Comparison of ENCODE assay signal across 15 cellular contexts in genomic region chr2:46718797-46719196, GRCh38.
"Had no signal": no experiment of that assay in that cellular context is flagged by ENCODE, and none has a peak within 500 bp of the region (broad histone marks: within the 10 kb centered on the region; RNA-seq: fewer than 3 reads in every experiment).

No MANE protein-coding gene starts in this region.

- H3K4me1 ChIP-seq: testis had no signal

- H3K27ac ChIP-seq: ascending aorta, cardiac muscle cell, dorsolateral prefrontal cortex, testis had no signal

- ATAC-seq: activated T-helper 17 cell treated with anti-CD3 and anti-CD28 coated beads, Interleukin-2, amount 50 U/mL, for 72 hours; sciatic nerve had no signal

- DNase-seq: activated CD4-positive, CD25-positive, alpha-beta regulatory T cell treated with anti-CD3 and anti-CD28 coated beads, Interleukin-2, amount 50 U/mL, for 72 hours; activated naive CD4-positive, alpha-beta T cell treated with Interleukin-2 at 50 U/mL for 16 hours; dorsolateral prefrontal cortex; endodermal cell; glutamatergic neuron; stimulated activated CD4-positive, alpha-beta T cell treated with anti-CD3 and anti-CD28 coated beads, Interleukin-2, amount 100 ng/mL, for 24 hours; stomach; T-cell; T-helper 9 cell; testis; upper lobe of left lung had no signal

- H3K9me3 ChIP-seq: testis had no signal

- H3K27me3 ChIP-seq: ascending aorta, cardiac muscle cell, dorsolateral prefrontal cortex, stomach, testis, upper lobe of left lung had no signal

- H3K4me3 ChIP-seq: ascending aorta, cardiac muscle cell, dorsolateral prefrontal cortex, stomach, testis, upper lobe of left lung had no signal

- H3K36me3 ChIP-seq: ascending aorta, cardiac muscle cell, stomach, upper lobe of left lung had no signal
